In genomic region chr18:44601447-44601846, GRCh38 we compare ENCODE assay signal across 13 cellular contexts.
DNase-seq lines count a peak whose midpoint lies in the region; ATAC-seq and TF ChIP-seq lines count a peak whose summit lies in the region.
"Had no signal": no experiment of that assay in that cellular context is flagged by ENCODE, and none has a peak within 500 bp of the region (broad histone marks: within the 10 kb centered on the region; RNA-seq: fewer than 3 reads in every experiment).

No MANE protein-coding gene starts in this region.

- DNase-seq in NCI-H2227 (lab: John Stamatoyannopoulos, UW; ENCODE audit: unreplicated experiment) (peak; percentile 3), NCI-H2227 treated with DMSO at 0.1 percent for 48 hours (lab: John Stamatoyannopoulos, UW) (no peak), RWPE1 (ENCODE audit: low spot score) (peak; percentile 25), fibroblast of mammary gland (ENCODE audit: low read depth) (peak; percentile 85), HUDEP-2 (lab: John Stamatoyannopoulos, UW; ENCODE audit: unreplicated experiment in 76 of 76) (no peak), activated T-cell treated with anti-CD3 and anti-CD28 coated beads for 4 hours (no peak)
- no peak for DNase-seq in stimulated activated naive B cell treated with anti-CD40 and anti-IgM and Interleukin-4, amounts not matched to agents 10 μg/mL and 1 μg/mL and 100 μg/mL, for 72 hours
- DNase-seq: activated CD4-positive, CD25-positive, alpha-beta regulatory T cell treated with anti-CD3 and anti-CD28 coated beads, Interleukin-2, amount 50 U/mL, for 72 hours; GF-D8; NCI-H510A had no signal

- TF ChIP-seq CTCF in RWPE1 (conservative IDR thresholded peaks at IDR 0.05; ENCODE audit: low read depth) (no peak), fibroblast of mammary gland (conservative IDR thresholded peaks at IDR 0.05; ENCODE audit: control insufficient read depth, insufficient read depth, low read depth, low read length) (no peak)

- no peak overlapping the region for H3K4me3 Mint-ChIP-seq in stimulated activated naive B cell treated with anti-CD40 and anti-IgM and Interleukin-4, amounts not matched to agents 10 μg/mL and 1 μg/mL and 100 μg/mL, for 72 hours
- H3K4me3 Mint-ChIP-seq: activated T-helper 1 cell treated with anti-CD3 and anti-CD28 coated beads, Interleukin-12 subunit alpha, Interleukin-12 subunit beta, Interleukin-2, Interleukin-4 antibody, amounts not matched to agents 30 ng/mL and 10 ng/mL and 1 ng/mL, durations not matched to agents 14 hours and 24 hours and 36 hours had no signal

- H3K27ac ChIP-seq in RWPE1, result no peak overlapping the region
- H3K27ac ChIP-seq: KMS-11 had no signal

- H3K4me1 Mint-ChIP-seq in stimulated activated naive B cell treated with anti-CD40 and anti-IgM and Interleukin-4, amounts not matched to agents 10 μg/mL and 1 μg/mL and 100 μg/mL, for 72 hours, result peaks cover 27 to 60% of the 10 kb centered on the region in 2 donors

- H3K27me3 Mint-ChIP-seq in stimulated activated naive B cell treated with anti-CD40 and anti-IgM and Interleukin-4, amounts not matched to agents 10 μg/mL and 1 μg/mL and 100 μg/mL, for 72 hours, result peaks cover 0 to 4% of the 10 kb centered on the region in 2 donors

- ATAC-seq in stimulated activated naive B cell treated with anti-CD40 and anti-IgM and Interleukin-4, amounts not matched to agents 10 μg/mL and 1 μg/mL and 100 μg/mL, for 72 hours (replicated peaks), result no peak
- ATAC-seq in GM19467 (IDR thresholded peaks at IDR 0.05; ENCODE audit: unreplicated experiment), result no peak

- H3K36me3 Mint-ChIP-seq in stimulated activated naive B cell treated with anti-CD40 and anti-IgM and Interleukin-4, amounts not matched to agents 10 μg/mL and 1 μg/mL and 100 μg/mL, for 72 hours, result peaks cover 1 to 3% of the 10 kb centered on the region in 2 donors

- no peak overlapping the region for H3K4me3 ChIP-seq in fibroblast of mammary gland (ENCODE audit: control insufficient read depth, low read depth, low read length)

- POLR2A ChIA-PET in RWPE1 (lab: Yijun Ruan, JAX; ENCODE audit: low non-redundant PET), result no interaction called here

- peak overlapping the region; percentile 60 for H3K27ac Mint-ChIP-seq in stimulated activated naive B cell treated with anti-CD40 and anti-IgM and Interleukin-4, amounts not matched to agents 10 μg/mL and 1 μg/mL and 100 μg/mL, for 72 hours
- H3K27ac Mint-ChIP-seq: activated T-helper 1 cell treated with anti-CD3 and anti-CD28 coated beads, Interleukin-12 subunit alpha, Interleukin-12 subunit beta, Interleukin-2, Interleukin-4 antibody, amounts not matched to agents 30 ng/mL and 10 ng/mL and 1 ng/mL, durations not matched to agents 14 hours and 24 hours and 36 hours had no signal

- peaks cover 0 to 4% of the 10 kb centered on the region in 2 donors for H3K9me3 Mint-ChIP-seq in stimulated activated naive B cell treated with anti-CD40 and anti-IgM and Interleukin-4, amounts not matched to agents 10 μg/mL and 1 μg/mL and 100 μg/mL, for 72 hours
- H3K9me3 Mint-ChIP-seq: activated T-helper 1 cell treated with anti-CD3 and anti-CD28 coated beads, Interleukin-12 subunit alpha, Interleukin-12 subunit beta, Interleukin-2, Interleukin-4 antibody, amounts not matched to agents 30 ng/mL and 10 ng/mL and 1 ng/mL, durations not matched to agents 14 hours and 24 hours and 36 hours had no signal

- CTCF ChIA-PET in RWPE1 (lab: Yijun Ruan, JAX), result interaction anchor here (0.6 to 0.7 kb wide), 3 partner anchors 31 to 674 kb away, joined by 3 to 4 read pairs (median 3); no protein-coding TSS in a partner anchor

Comparison
In these comparisons a context has a peak if more than half of its experiments do, and no peak if none do; other contexts are left out.
1. DNase-seq: peak in NCI-H2227 (single experiment), RWPE1 (single experiment) and fibroblast of mammary gland (single experiment); none in NCI-H2227 treated with DMSO at 0.1 percent for 48 hours (single experiment), stimulated activated naive B cell treated with anti-CD40 and anti-IgM and Interleukin-4, amounts not matched to agents 10 μg/mL and 1 μg/mL and 100 μg/mL, for 72 hours (single experiment), HUDEP-2 (0 of 76) and activated T-cell treated with anti-CD3 and anti-CD28 coated beads for 4 hours (single experiment).